In the genomic region with DNA sequence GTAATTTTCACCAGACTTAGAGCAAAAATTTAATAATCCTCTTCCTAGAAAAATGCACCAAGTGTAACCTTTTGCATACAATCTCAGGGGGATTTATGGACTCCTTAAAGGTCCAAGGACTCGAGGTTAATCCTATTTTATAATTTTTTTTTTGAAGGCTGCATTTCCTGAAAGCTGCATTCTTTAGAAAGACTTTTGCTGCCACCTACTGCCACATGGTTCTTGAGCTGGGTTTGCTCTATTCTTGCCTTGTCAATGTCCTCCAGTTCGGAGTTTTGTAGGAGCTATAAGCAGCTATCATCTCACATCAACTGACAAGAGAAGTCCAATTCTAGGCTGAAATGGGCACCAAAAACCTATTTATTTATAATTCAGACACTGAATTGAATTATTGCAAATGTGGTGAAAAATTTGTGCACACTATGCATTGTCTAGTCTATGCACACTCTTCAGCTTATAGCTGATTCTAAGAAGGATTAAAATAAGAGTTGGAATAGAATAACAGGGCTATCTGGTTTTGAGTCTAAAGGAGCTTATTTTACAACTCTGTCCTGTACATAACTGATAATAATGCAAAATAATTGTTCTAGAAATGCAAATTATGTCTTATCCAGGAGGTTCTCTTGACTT, we compare ENCODE assay signal across 9 cellular contexts. TPM values are rescaled to one million over a fixed set of nuclear protein-coding genes. Genes with fewer than 3 reads are reported as not detected.
A peak's percentile ranks its signal among the peaks of the same experiment; 100 is the strongest.
DNase-seq lines count a peak whose midpoint lies in the region; ATAC-seq, FAIRE-seq and TF ChIP-seq lines count a peak whose summit lies in the region.
"Had no signal": no experiment of that assay in that cellular context is flagged by ENCODE, and none has a peak within 500 bp of the region (broad histone marks: within the 10 kb centered on the region; RNA-seq: fewer than 3 reads in every experiment).

No MANE protein-coding gene starts in this region.

- DNase-seq in AG04449 (ENCODE audit: low read depth, low spot score) (no peak), GM06990 (ENCODE audit: extremely low read depth, insufficient read length) (no peak), NCI-H2029 (lab: John Stamatoyannopoulos, UW) (peak; percentile 41), frontal cortex (ENCODE audit: low spot score in 2 of 2) (peak; percentile 19 to 40), psoas muscle (no peak), activated T-cell treated with anti-CD3 and anti-CD28 coated beads for 4 hours (no peak)

- no peaks in the 10 kb centered on the region for H3K9me3 ChIP-seq in psoas muscle

- no peaks in the 10 kb centered on the region for H3K4me1 ChIP-seq in psoas muscle

- H3K27ac ChIP-seq in VCaP: no peak overlapping the region
- no peak overlapping the region for H3K27ac ChIP-seq in psoas muscle

- no peaks in the 10 kb centered on the region for H3K27me3 ChIP-seq in GM06990 (replicated peaks; ENCODE audit: control insufficient read depth, insufficient read depth, low read length)
- no peaks in the 10 kb centered on the region for H3K27me3 ChIP-seq in psoas muscle (ENCODE audit: insufficient read depth in 3 of 3, low read length in 2 of 3)

- TF ChIP-seq CTCF in AG04449 (IDR thresholded peaks at IDR 0.05; ENCODE audit: insufficient read depth, low read length, missing control alignments) (peak; percentile 53), GM06990 (IDR thresholded peaks at IDR 0.05; ENCODE audit: insufficient read depth, low read length, poor library complexity, severe bottlenecking) (peak; percentile 49), VCaP (conservative IDR thresholded peaks at IDR 0.05) (peak; percentile 78), psoas muscle (IDR thresholded peaks at IDR 0.05) (peak; percentile 53)

- intact Hi-C loops in psoas muscle (cut with DNase I): loop anchor here (2.0 to 5.0 kb wide), 2 partner anchors 186 to 187 kb away; no protein-coding TSS in a partner anchor

- H3K36me3 ChIP-seq in GM06990 (ENCODE audit: control insufficient read depth, insufficient read depth, low read length) (no peaks in the 10 kb centered on the region), psoas muscle (ENCODE audit: insufficient read depth in 1 of 2, low read depth in 1 of 2) (peaks cover under 1 to 13% of the 10 kb centered on the region in 2 donors)

- CTCF ChIA-PET in AG04449 (lab: Yijun Ruan, JAX): interaction anchor here (0.7 to 18.5 kb wide), 45 partner anchors 9 to 657 kb away, joined by 3 to 565 read pairs (median 7); partner anchors contain the start of genes COMMD9, PRR5L and TRAF6

- ATAC-seq in psoas muscle: peak in 3 of 4 donors; percentile 37 to 66 (median 50)
- ATAC-seq in activated CD4-positive, CD25-positive, alpha-beta regulatory T cell treated with anti-CD3 and anti-CD28 coated beads, Interleukin-2, amount 50 U/mL, for 24 hours: no peak

- POLR2A ChIA-PET in AG04449 (lab: Yijun Ruan, JAX): interaction anchor here (1.3 kb wide), 1 partner anchor 190 kb away, joined by 4 read pairs; the partner anchor contains the start of gene COMMD9

- FAIRE-seq in frontal cortex (lab: Jason Lieb, UNC): peak; percentile 79
- FAIRE-seq: colon had no signal

- H3K4me3 ChIP-seq in AG04449 (ENCODE audit: low read depth, low read length) (no peak overlapping the region), GM06990 (replicated peaks; ENCODE audit: low read depth, low read length) (no peak overlapping the region), psoas muscle (no peak overlapping the region)

- 24 to 44% (median 36%) methylated on average over 2 of the region's 2 CpGs for WGBS in psoas muscle, 3 donors

RNA-seq across cellular contexts. Expression of gene TRAF6, which starts 31.3 kb away (rescaled TPM):
- total RNA-seq in frontal cortex (13.0 TPM), psoas muscle (10 to 100 TPM; 11.1 to 14.9 (median 11.6) TPM)
- 1 to 10 TPM; 4.7 to 9.7 (median 6.7) TPM for polyA plus RNA-seq in psoas muscle

Comparison
In these comparisons a context has a peak if more than half of its experiments do, and no peak if none do; other contexts are left out.
1. DNase-seq: peak in NCI-H2029 (single experiment) and frontal cortex (2 of 2); none in AG04449 (single experiment), GM06990 (single experiment), psoas muscle (0 of 2) and activated T-cell treated with anti-CD3 and anti-CD28 coated beads for 4 hours (single experiment).
2. ATAC-seq: peak in psoas muscle (3 of 4); none in activated CD4-positive, CD25-positive, alpha-beta regulatory T cell treated with anti-CD3 and anti-CD28 coated beads, Interleukin-2, amount 50 U/mL, for 24 hours (0 of 2).
3. Peak in every context shown above with its lines, with median percentiles within 50 percentile points of each other: CTCF ChIP-seq.